In the genomic region with DNA sequence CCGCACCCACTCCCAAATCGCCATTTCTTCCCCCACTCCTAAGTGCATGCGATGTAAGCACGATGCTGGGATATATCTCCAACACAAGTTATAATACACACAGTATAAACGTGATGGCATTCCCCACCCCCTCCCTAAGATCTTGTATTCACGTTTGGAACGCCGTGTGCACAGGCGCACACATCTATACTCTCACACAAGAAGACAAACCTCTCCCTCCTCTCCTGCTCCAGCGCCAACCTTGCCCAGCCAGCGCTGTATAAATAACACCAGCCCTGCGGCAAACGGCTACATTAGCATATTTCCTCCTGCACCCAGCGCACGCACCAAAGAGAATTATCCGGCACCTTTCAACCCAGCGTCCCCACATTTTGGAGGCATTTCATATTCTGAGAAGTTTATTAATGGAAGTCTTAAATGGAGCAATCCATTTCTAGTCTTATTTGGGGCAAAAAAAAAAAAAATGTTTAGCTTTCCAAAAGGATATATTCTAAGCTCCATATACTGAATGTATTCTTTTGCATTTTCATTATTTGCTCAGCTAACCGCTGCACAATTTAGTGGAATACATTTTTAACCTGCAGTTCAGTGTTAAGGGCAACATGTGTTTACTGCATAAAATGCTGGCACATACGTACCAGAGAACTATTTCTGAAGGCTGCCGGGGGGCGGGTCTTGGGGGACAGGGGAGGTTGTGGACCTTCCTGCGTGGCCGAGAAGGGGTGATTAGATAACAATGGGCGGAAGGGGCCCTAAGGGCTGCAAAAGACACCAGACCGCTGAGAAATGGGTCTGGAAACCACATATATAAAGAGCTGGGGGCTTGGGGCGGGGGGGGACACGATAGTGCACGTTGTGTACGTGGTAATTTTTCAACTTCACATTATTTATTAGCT, we compare ENCODE assay signal across 8 cellular contexts. TPM values are rescaled to one million over a fixed set of nuclear protein-coding genes. Genes with fewer than 3 reads are reported as not detected.
DNase-seq lines count a peak whose midpoint lies in the region; ATAC-seq and TF ChIP-seq lines count a peak whose summit lies in the region.

No MANE protein-coding gene starts in this region.

- H4K20me1 ChIP-seq in Karpas-422 (ENCODE audit: insufficient read depth, low read depth, low read length): no peaks in the 10 kb centered on the region

- ATAC-seq in CD8-positive, alpha-beta T cell: no peak
- ATAC-seq in naive thymus-derived CD4-positive, alpha-beta T cell: no peak
- ATAC-seq in GM21367 (IDR thresholded peaks at IDR 0.05; ENCODE audit: unreplicated experiment): no peak

- no peaks in the 10 kb centered on the region for H3K9me3 ChIP-seq in CD8-positive, alpha-beta T cell (ENCODE audit: low read length)
- H3K9me3 ChIP-seq in naive thymus-derived CD4-positive, alpha-beta T cell (ENCODE audit: control insufficient read depth in 2 of 3, low read length in 3 of 3): no peaks in the 10 kb centered on the region
- no peaks in the 10 kb centered on the region for H3K9me3 ChIP-seq in Karpas-422 (ENCODE audit: low read length)

- H3K27ac ChIP-seq in CD8-positive, alpha-beta T cell (ENCODE audit: low read depth, low read length): no peak overlapping the region
- H3K27ac ChIP-seq in naive thymus-derived CD4-positive, alpha-beta T cell (ENCODE audit: low read depth, low read length): peak overlapping the region; percentile 51
- H3K27ac ChIP-seq in Karpas-422 (ENCODE audit: low read length): no peak overlapping the region

- peaks cover 22% of the 10 kb centered on the region for H3K4me1 ChIP-seq in CD8-positive, alpha-beta T cell (ENCODE audit: insufficient read depth, low read length)
- H3K4me1 ChIP-seq in naive thymus-derived CD4-positive, alpha-beta T cell (ENCODE audit: control insufficient read depth in 2 of 2, insufficient read depth in 2 of 2, low read length in 2 of 2): peaks cover 8 to 24% of the 10 kb centered on the region in 2 donors
- no peaks in the 10 kb centered on the region for H3K4me1 ChIP-seq in Karpas-422 (ENCODE audit: low read length)

- no peaks in the 10 kb centered on the region for H3K27me3 ChIP-seq in CD8-positive, alpha-beta T cell (ENCODE audit: insufficient read depth, low read length)
- H3K27me3 ChIP-seq in naive thymus-derived CD4-positive, alpha-beta T cell (ENCODE audit: control insufficient read depth in 2 of 2, insufficient read depth in 2 of 2, low read length in 2 of 2): peaks cover 0 to 4% of the 10 kb centered on the region in 2 donors
- no peaks in the 10 kb centered on the region for H3K27me3 ChIP-seq in Karpas-422 (ENCODE audit: low read length)

- H3K4me2 ChIP-seq in Karpas-422 (ENCODE audit: low read depth, low read length, poor library complexity, severe bottlenecking): no peak overlapping the region

- no peaks in the 10 kb centered on the region for H3K36me3 ChIP-seq in CD8-positive, alpha-beta T cell (ENCODE audit: insufficient read depth, low read length)
- peaks cover 0 to 5% (median 0%) of the 10 kb centered on the region in 3 experiments for H3K36me3 ChIP-seq in naive thymus-derived CD4-positive, alpha-beta T cell (ENCODE audit: control insufficient read depth in 2 of 3, insufficient read depth in 3 of 3, low read length in 3 of 3)
- H3K36me3 ChIP-seq in Karpas-422 (ENCODE audit: insufficient read depth, low read length): no peaks in the 10 kb centered on the region

- peaks cover 6% of the 10 kb centered on the region for H3K4me1 Mint-ChIP-seq in CD8-positive, alpha-beta T cell (ENCODE audit: low read depth)
- peaks cover 5% of the 10 kb centered on the region for H3K4me1 Mint-ChIP-seq in activated CD4-positive, alpha-beta memory T cell treated with anti-CD3 and anti-CD28 coated beads, Interleukin-2, amount 10 ng/mL, durations not matched to agents 7 days and 5 days
- H3K4me1 Mint-ChIP-seq in naive thymus-derived CD4-positive, alpha-beta T cell: peaks cover 4 to 10% (median 6%) of the 10 kb centered on the region in 7 donors

- peaks cover 13% of the 10 kb centered on the region for H3K27me3 Mint-ChIP-seq in CD8-positive, alpha-beta T cell (ENCODE audit: low read depth)
- peaks cover 44% of the 10 kb centered on the region for H3K27me3 Mint-ChIP-seq in activated CD4-positive, alpha-beta memory T cell treated with anti-CD3 and anti-CD28 coated beads, Interleukin-2, amount 10 ng/mL, durations not matched to agents 7 days and 5 days
- H3K27me3 Mint-ChIP-seq in naive thymus-derived CD4-positive, alpha-beta T cell: peaks cover 0 to 46% (median 8%) of the 10 kb centered on the region in 5 donors

- H3K36me3 Mint-ChIP-seq in CD8-positive, alpha-beta T cell: peaks cover 2% of the 10 kb centered on the region
- no peaks in the 10 kb centered on the region for H3K36me3 Mint-ChIP-seq in activated CD4-positive, alpha-beta memory T cell treated with anti-CD3 and anti-CD28 coated beads, Interleukin-2, amount 10 ng/mL, durations not matched to agents 7 days and 5 days (ENCODE audit: low read depth)
- no peaks in the 10 kb centered on the region for H3K36me3 Mint-ChIP-seq in naive thymus-derived CD4-positive, alpha-beta T cell

- H3K27ac Mint-ChIP-seq in CD8-positive, alpha-beta T cell: peak overlapping the region; percentile 58
- H3K27ac Mint-ChIP-seq in activated CD4-positive, alpha-beta memory T cell treated with anti-CD3 and anti-CD28 coated beads, Interleukin-2, amount 10 ng/mL, durations not matched to agents 7 days and 5 days: no peak overlapping the region
- H3K27ac Mint-ChIP-seq in naive thymus-derived CD4-positive, alpha-beta T cell: peak overlapping the region; percentile 32 to 91 (median 73)

- H3K4me3 ChIP-seq in CD8-positive, alpha-beta T cell (ENCODE audit: low read depth, low read length): peak overlapping the region; percentile 52
- H3K4me3 ChIP-seq in naive thymus-derived CD4-positive, alpha-beta T cell (ENCODE audit: low read length): peak overlapping the region; percentile 60
- H3K4me3 ChIP-seq in Karpas-422 (ENCODE audit: low read length): no peak overlapping the region

- no peaks in the 10 kb centered on the region for H3K79me2 ChIP-seq in Karpas-422 (ENCODE audit: low read length)

- POLR2A ChIA-PET in CD8-positive, alpha-beta T cell (lab: Charles Lee): interaction anchor here (0.6 kb wide), 1 partner anchor 397 kb away, joined by 4 read pairs; no protein-coding TSS in a partner anchor
- POLR2A ChIA-PET in activated CD4-positive, alpha-beta memory T cell treated with anti-CD3 and anti-CD28 coated beads, Interleukin-2, amount 10 ng/mL, durations not matched to agents 7 days and 5 days (lab: Charles Lee): no interaction called here
- POLR2A ChIA-PET in naive thymus-derived CD4-positive, alpha-beta T cell (lab: Charles Lee): interaction anchor here (0.5 kb wide), 1 partner anchor 101 kb away, joined by 6 read pairs; no protein-coding TSS in a partner anchor

- H3K4me3 Mint-ChIP-seq in CD8-positive, alpha-beta T cell: peak overlapping the region; percentile 83
- peak overlapping the region; percentile 57 for H3K4me3 Mint-ChIP-seq in activated CD4-positive, alpha-beta memory T cell treated with anti-CD3 and anti-CD28 coated beads, Interleukin-2, amount 10 ng/mL, durations not matched to agents 7 days and 5 days
- peak overlapping the region; percentile 76 to 95 (median 86) for H3K4me3 Mint-ChIP-seq in naive thymus-derived CD4-positive, alpha-beta T cell

- H3K9ac ChIP-seq in Karpas-422 (ENCODE audit: low read length): no peak overlapping the region

- no peak overlapping the region for H2AFZ ChIP-seq in Karpas-422 (ENCODE audit: low read length)

- DNase-seq in CD8-positive, alpha-beta T cell: peak in 2 of 7 experiments; percentile 13 to 20
- DNase-seq in NCI-H1105 (lab: John Stamatoyannopoulos, UW) (peak; percentile 64), fibroblast of gingiva (ENCODE audit: low read depth) (peak; percentile 18), ecto neural progenitor cell (ENCODE audit: low spot score) (no peak), Karpas-422 (no peak)
- peak; percentile 19 for DNase-seq in activated CD4-positive, alpha-beta memory T cell treated with anti-CD3 and anti-CD28 coated beads, Interleukin-2, amount 10 ng/mL, durations not matched to agents 7 days and 5 days
- peak in 6 of 9 donors; percentile 22 to 38 (median 30) for DNase-seq in naive thymus-derived CD4-positive, alpha-beta T cell

- H3K9me3 Mint-ChIP-seq in CD8-positive, alpha-beta T cell: no peaks in the 10 kb centered on the region
- no peaks in the 10 kb centered on the region for H3K9me3 Mint-ChIP-seq in activated CD4-positive, alpha-beta memory T cell treated with anti-CD3 and anti-CD28 coated beads, Interleukin-2, amount 10 ng/mL, durations not matched to agents 7 days and 5 days
- H3K9me3 Mint-ChIP-seq in naive thymus-derived CD4-positive, alpha-beta T cell: no peaks in the 10 kb centered on the region

- TF ChIP-seq CTCF in CD8-positive, alpha-beta T cell (IDR thresholded peaks at IDR 0.05): no peak

- CTCF ChIA-PET in CD8-positive, alpha-beta T cell (lab: Charles Lee): interaction anchor here (1.1 kb wide), 1 partner anchor 274 kb away, joined by 4 read pairs; no protein-coding TSS in a partner anchor
- CTCF ChIA-PET in activated CD4-positive, alpha-beta memory T cell treated with anti-CD3 and anti-CD28 coated beads, Interleukin-2, amount 10 ng/mL, durations not matched to agents 7 days and 5 days (lab: Charles Lee): interaction anchor here (0.9 to 1.3 kb wide), 2 partner anchors 9 to 11 kb away, joined by 3 read pairs; no protein-coding TSS in a partner anchor
- CTCF ChIA-PET in naive thymus-derived CD4-positive, alpha-beta T cell (lab: Charles Lee): interaction anchor here (0.6 to 2.7 kb wide), 5 partner anchors 43 to 178 kb away, joined by 3 to 13 read pairs (median 5); no protein-coding TSS in a partner anchor

- intact Hi-C loops in CD8-positive, alpha-beta T cell (cut with DNase I, micrococcal nuclease): loop anchor here (1.0 to 10.0 kb wide), 8 partner anchors 47 to 677 kb away; a partner anchor contains a TSS
- intact Hi-C loops in naive thymus-derived CD4-positive, alpha-beta T cell (cut with micrococcal nuclease): loop anchor here (1.0 to 10.0 kb wide), 10 partner anchors 47 to 693 kb away; a partner anchor contains a TSS

- H3K9me2 ChIP-seq in Karpas-422 (replicated peaks; ENCODE audit: insufficient read depth, low read length): no peaks in the 10 kb centered on the region

RNA-seq across cellular contexts. Expression of a gene that starts 1.1 kb away (rescaled TPM):
- 1 to 10 TPM; 3.4 to 4.8 TPM for total RNA-seq in CD8-positive, alpha-beta T cell
- under 1 TPM; 0.75 to 0.83 TPM for total RNA-seq in activated CD4-positive, alpha-beta memory T cell treated with anti-CD3 and anti-CD28 coated beads, Interleukin-2, amount 10 ng/mL, durations not matched to agents 7 days and 5 days
- 10 to 100 TPM in 4 of 5 experiments, 1 to 10 TPM in 1; 1.1 to 23.8 (median 20.0) TPM for total RNA-seq in naive thymus-derived CD4-positive, alpha-beta T cell
- 1 to 10 TPM; 1.4 to 5.9 TPM for polyA plus RNA-seq in naive thymus-derived CD4-positive, alpha-beta T cell
- not detected in 2 replicates for total RNA-seq in Karpas-422 (2014; rRNA removed; shearing (Covaris generic); ENCODE audit: low replicate concordance)

Comparison
In these comparisons a context has a peak if more than half of its experiments do, and no peak if none do; other contexts are left out.
1. DNase-seq: peak in NCI-H1105 (single experiment), activated CD4-positive, alpha-beta memory T cell treated with anti-CD3 and anti-CD28 coated beads, Interleukin-2, amount 10 ng/mL, durations not matched to agents 7 days and 5 days (single experiment), fibroblast of gingiva (single experiment) and naive thymus-derived CD4-positive, alpha-beta T cell (6 of 9); none in ecto neural progenitor cell (single experiment) and Karpas-422 (single experiment).
2. Peak in every context shown above with its lines, with median percentiles within 50 percentile points of each other: H3K4me3 Mint-ChIP-seq.